ENCODE assay signal across 8 cellular contexts in the genomic region with DNA sequence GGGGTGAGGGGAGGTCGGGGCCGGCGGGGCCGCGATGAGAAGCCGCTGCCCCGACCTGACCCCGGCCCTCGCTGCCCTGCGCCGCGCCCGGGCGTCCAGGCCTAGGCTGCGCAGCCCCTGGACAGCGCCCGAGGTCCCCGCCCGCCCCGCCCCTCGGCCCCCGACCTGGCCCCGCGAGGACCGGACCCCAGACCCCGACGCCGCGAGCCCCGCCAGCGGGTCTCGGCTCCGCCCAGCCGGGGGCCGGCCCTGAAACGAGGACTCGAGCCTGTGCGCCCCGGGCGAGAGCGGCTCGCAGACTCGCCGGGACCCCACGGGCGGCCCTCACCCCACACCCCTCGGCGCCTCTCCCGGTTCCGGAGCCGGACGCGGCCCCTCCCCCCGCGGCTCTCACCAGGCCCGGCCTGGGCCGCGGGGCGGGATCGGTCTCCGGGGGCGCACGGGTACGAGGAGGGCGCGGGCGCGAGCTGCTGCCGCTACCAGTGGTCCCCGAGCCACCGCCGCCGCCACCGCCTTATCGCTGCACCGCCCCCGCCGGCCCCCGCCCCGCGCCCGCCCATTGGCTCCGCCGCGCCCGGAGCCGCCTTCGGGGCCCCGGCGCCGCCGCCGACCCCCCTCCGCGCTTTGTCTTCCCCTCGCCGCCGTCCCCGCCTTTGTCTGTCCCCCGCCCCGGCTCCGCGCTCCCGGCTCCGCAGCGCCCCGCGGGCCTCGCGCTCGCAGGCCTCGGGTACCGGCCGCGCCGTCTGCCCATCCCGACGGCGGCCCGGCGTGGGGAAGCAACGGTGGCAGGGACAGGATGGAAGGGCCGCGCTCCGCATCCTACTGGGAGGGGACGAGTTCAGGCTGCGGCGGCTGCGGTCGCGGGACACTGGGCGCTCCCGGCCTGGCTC. TPM values are rescaled to one million over a fixed set of nuclear protein-coding genes. Genes with fewer than 3 reads are reported as not detected.
DNase-seq lines count a peak whose midpoint lies in the region; ATAC-seq and TF ChIP-seq lines count a peak whose summit lies in the region.

Gene LIMD2, minus strand, starts transcription at position 488 of the 890 bp plus-strand sequence. CDS start 827 bp downstream, outside the sequence.

- H3K36me3 ChIP-seq in GM06990 (ENCODE audit: control insufficient read depth, insufficient read depth, low read length) = peaks cover 25% of the 10 kb centered on the region
- H3K36me3 ChIP-seq in muscle layer of duodenum (ENCODE audit: control insufficient read depth in 1 of 2, insufficient read depth in 2 of 2, low read length in 2 of 2) = peaks cover 12 to 21% of the 10 kb centered on the region in 2 donors

- peaks cover 70% of the 10 kb centered on the region for H3K4me1 Mint-ChIP-seq in stimulated activated effector memory CD8-positive, alpha-beta T cell treated with anti-CD3 and anti-CD28 coated beads, Interleukin-12 subunit alpha, Interleukin-12 subunit beta, amount 100 ng/mL, for 72 hours

- H3K27me3 ChIP-seq in GM06990 (replicated peaks; ENCODE audit: control insufficient read depth, insufficient read depth, low read length) (no peaks in the 10 kb centered on the region), muscle layer of duodenum (ENCODE audit: low read depth, low read length) (no peaks in the 10 kb centered on the region)

- CTCF ChIA-PET in activated CD8-positive, alpha-beta memory T cell treated with anti-CD3 and anti-CD28 coated beads for 36 hours (lab: Charles Lee) = interaction anchor here (1.1 kb wide), 1 partner anchor 73 kb away, joined by 3 read pairs; the partner anchor contains the start of gene CCDC47

- peak; percentile 15 for ATAC-seq in HG02840 (IDR thresholded peaks at IDR 0.05; ENCODE audit: low FRiP score, unreplicated experiment)
- peak; percentile 17 for ATAC-seq in stimulated activated effector memory CD8-positive, alpha-beta T cell treated with anti-CD3 and anti-CD28 coated beads, Interleukin-12 subunit alpha, Interleukin-12 subunit beta, amount 100 ng/mL, for 72 hours
- no peak for ATAC-seq in HG02938 (IDR thresholded peaks at IDR 0.05; ENCODE audit: unreplicated experiment)

- peak within 1 kb of the TSS; percentile 94 for H3K27ac Mint-ChIP-seq in stimulated activated effector memory CD8-positive, alpha-beta T cell treated with anti-CD3 and anti-CD28 coated beads, Interleukin-12 subunit alpha, Interleukin-12 subunit beta, amount 100 ng/mL, for 72 hours

- H3K4me3 Mint-ChIP-seq in stimulated activated effector memory CD8-positive, alpha-beta T cell treated with anti-CD3 and anti-CD28 coated beads, Interleukin-12 subunit alpha, Interleukin-12 subunit beta, amount 100 ng/mL, for 72 hours = peak within 1 kb of the TSS; percentile 93

- TF ChIP-seq CTCF in GM06990 (IDR thresholded peaks at IDR 0.05; ENCODE audit: insufficient read depth, low read length, poor library complexity, severe bottlenecking) = no peak

- peak within 1 kb of the TSS; percentile 91 for H3K4me3 ChIP-seq in GM06990 (replicated peaks; ENCODE audit: low read depth, low read length)
- H3K4me3 ChIP-seq in muscle layer of duodenum (ENCODE audit: low read depth in 1 of 2, low read length in 2 of 2) = peak within 1 kb of the TSS; percentile 37 to 64

- H3K36me3 Mint-ChIP-seq in stimulated activated effector memory CD8-positive, alpha-beta T cell treated with anti-CD3 and anti-CD28 coated beads, Interleukin-12 subunit alpha, Interleukin-12 subunit beta, amount 100 ng/mL, for 72 hours = peaks cover 83% of the 10 kb centered on the region

- in situ Hi-C loops in endometrial microvascular endothelial cells (cut with HindIII; ENCODE audit: inconsistent ontology term, low pct_unique_long_range_greater_than_20kb, low sequenced_read_pairs) = no loop called here

- POLR2A ChIA-PET in activated CD8-positive, alpha-beta memory T cell treated with anti-CD3 and anti-CD28 coated beads for 36 hours (lab: Charles Lee) = interaction anchor here (0.6 to 3.2 kb wide), 4 partner anchors 42 to 127 kb away, joined by 3 to 21 read pairs (median 6); partner anchors contain the start of genes CCDC47, DDX42 and MAP3K3

- H3K9me3 Mint-ChIP-seq in stimulated activated effector memory CD8-positive, alpha-beta T cell treated with anti-CD3 and anti-CD28 coated beads, Interleukin-12 subunit alpha, Interleukin-12 subunit beta, amount 100 ng/mL, for 72 hours = no peaks in the 10 kb centered on the region

- H3K9me3 ChIP-seq in muscle layer of duodenum (ENCODE audit: control insufficient read depth in 1 of 2, low read length in 2 of 2) = no peaks in the 10 kb centered on the region

- H3K27ac ChIP-seq in muscle layer of duodenum (ENCODE audit: low read length) = no peak within 1 kb of the TSS

- peaks cover 0 to 27% of the 10 kb centered on the region in 2 donors for H3K4me1 ChIP-seq in muscle layer of duodenum (ENCODE audit: control insufficient read depth in 1 of 2, insufficient read depth in 2 of 2, low read length in 2 of 2)

- DNase-seq in GM06990 (ENCODE audit: extremely low read depth, insufficient read length) (peak; percentile 85), NCI-H510A treated with DMSO at 0.1 percent for 48 hours (lab: John Stamatoyannopoulos, UW) (peak; percentile 85)
- DNase-seq in stimulated activated effector memory CD8-positive, alpha-beta T cell treated with anti-CD3 and anti-CD28 coated beads, Interleukin-12 subunit alpha, Interleukin-12 subunit beta, amount 100 ng/mL, for 72 hours (ENCODE audit: low spot score in 2 of 2) = peak; percentile 56 to 87

RNA-seq across cellular contexts. Expression of gene LIMD2, which starts in this region (rescaled TPM):
- total RNA-seq in activated CD8-positive, alpha-beta memory T cell treated with anti-CD3 and anti-CD28 coated beads for 36 hours = 100 to 1,000 TPM; 180 to 188 TPM
- 14.8 TPM for total RNA-seq in endometrial microvascular endothelial cells (ENCODE audit: inconsistent ontology term)

Comparison
In these comparisons a context has a peak if more than half of its experiments do, and no peak if none do; other contexts are left out.
1. RNA of gene LIMD2 (total RNA-seq): 180 to 188 TPM in activated CD8-positive, alpha-beta memory T cell treated with anti-CD3 and anti-CD28 coated beads for 36 hours; 14.8 TPM in endometrial microvascular endothelial cells (single experiment); every median in the first group is over 10 times any median in the second.
2. Peak in every context shown above with its lines, with median percentiles within 50 percentile points of each other: DNase-seq.